In genomic region chr6:138692058-138692977, GRCh38 we compare ENCODE assay signal across 2 cellular contexts.
A peak's percentile ranks its signal among the peaks of the same experiment; 100 is the strongest.
TF ChIP-seq lines count a peak whose summit lies in the region.

No MANE protein-coding gene starts in this region.

TF ChIP-seq in Ishikawa, 13 proteins besides CTCF, POLR2A, EP300 and RAD21 (continued from another document):
- TF ChIP-seq, protein P1, sequence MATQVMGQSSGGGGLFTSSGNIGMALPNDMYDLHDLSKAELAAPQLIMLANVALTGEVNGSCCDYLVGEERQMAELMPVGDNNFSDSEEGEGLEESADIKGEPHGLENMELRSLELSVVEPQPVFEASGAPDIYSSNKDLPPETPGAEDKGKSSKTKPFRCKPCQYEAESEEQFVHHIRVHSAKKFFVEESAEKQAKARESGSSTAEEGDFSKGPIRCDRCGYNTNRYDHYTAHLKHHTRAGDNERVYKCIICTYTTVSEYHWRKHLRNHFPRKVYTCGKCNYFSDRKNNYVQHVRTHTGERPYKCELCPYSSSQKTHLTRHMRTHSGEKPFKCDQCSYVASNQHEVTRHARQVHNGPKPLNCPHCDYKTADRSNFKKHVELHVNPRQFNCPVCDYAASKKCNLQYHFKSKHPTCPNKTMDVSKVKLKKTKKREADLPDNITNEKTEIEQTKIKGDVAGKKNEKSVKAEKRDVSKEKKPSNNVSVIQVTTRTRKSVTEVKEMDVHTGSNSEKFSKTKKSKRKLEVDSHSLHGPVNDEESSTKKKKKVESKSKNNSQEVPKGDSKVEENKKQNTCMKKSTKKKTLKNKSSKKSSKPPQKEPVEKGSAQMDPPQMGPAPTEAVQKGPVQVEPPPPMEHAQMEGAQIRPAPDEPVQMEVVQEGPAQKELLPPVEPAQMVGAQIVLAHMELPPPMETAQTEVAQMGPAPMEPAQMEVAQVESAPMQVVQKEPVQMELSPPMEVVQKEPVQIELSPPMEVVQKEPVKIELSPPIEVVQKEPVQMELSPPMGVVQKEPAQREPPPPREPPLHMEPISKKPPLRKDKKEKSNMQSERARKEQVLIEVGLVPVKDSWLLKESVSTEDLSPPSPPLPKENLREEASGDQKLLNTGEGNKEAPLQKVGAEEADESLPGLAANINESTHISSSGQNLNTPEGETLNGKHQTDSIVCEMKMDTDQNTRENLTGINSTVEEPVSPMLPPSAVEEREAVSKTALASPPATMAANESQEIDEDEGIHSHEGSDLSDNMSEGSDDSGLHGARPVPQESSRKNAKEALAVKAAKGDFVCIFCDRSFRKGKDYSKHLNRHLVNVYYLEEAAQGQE (IDR thresholded peaks at IDR 0.05; ENCODE audit: low read depth): no peak

TF ChIP-seq in GM12878, 131 proteins besides CTCF, POLR2A, EP300 and RAD21 (continued from another document and continues in another):
- TF ChIP-seq, protein P2, sequence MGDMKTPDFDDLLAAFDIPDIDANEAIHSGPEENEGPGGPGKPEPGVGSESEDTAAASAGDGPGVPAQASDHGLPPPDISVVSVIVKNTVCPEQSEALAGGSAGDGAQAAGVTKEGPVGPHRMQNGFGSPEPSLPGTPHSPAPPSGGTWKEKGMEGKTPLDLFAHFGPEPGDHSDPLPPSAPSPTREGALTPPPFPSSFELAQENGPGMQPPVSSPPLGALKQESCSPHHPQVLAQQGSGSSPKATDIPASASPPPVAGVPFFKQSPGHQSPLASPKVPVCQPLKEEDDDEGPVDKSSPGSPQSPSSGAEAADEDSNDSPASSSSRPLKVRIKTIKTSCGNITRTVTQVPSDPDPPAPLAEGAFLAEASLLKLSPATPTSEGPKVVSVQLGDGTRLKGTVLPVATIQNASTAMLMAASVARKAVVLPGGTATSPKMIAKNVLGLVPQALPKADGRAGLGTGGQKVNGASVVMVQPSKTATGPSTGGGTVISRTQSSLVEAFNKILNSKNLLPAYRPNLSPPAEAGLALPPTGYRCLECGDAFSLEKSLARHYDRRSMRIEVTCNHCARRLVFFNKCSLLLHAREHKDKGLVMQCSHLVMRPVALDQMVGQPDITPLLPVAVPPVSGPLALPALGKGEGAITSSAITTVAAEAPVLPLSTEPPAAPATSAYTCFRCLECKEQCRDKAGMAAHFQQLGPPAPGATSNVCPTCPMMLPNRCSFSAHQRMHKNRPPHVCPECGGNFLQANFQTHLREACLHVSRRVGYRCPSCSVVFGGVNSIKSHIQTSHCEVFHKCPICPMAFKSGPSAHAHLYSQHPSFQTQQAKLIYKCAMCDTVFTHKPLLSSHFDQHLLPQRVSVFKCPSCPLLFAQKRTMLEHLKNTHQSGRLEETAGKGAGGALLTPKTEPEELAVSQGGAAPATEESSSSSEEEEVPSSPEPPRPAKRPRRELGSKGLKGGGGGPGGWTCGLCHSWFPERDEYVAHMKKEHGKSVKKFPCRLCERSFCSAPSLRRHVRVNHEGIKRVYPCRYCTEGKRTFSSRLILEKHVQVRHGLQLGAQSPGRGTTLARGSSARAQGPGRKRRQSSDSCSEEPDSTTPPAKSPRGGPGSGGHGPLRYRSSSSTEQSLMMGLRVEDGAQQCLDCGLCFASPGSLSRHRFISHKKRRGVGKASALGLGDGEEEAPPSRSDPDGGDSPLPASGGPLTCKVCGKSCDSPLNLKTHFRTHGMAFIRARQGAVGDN (IDR thresholded peaks at IDR 0.05): peak; percentile 61
- TF ChIP-seq MEF2A (IDR thresholded peaks at IDR 0.05; ENCODE audit: insufficient read depth, low read depth, low read length) (no peak), ZZZ3 (IDR thresholded peaks at IDR 0.05; ENCODE audit: control insufficient read depth, insufficient read length, low read depth) (no peak), FOXK2 (IDR thresholded peaks at IDR 0.05) (no peak), RUNX3 (IDR thresholded peaks at IDR 0.05; ENCODE audit: low read length) (no peak), IKZF1 (conservative IDR thresholded peaks at IDR 0.05) (peak; percentile 83), BCL3 (IDR thresholded peaks at IDR 0.05; ENCODE audit: borderline replicate concordance, insufficient read depth, low read depth, low read length, poor library complexity, severe bottlenecking) (no peak), PAX5 (IDR thresholded peaks at IDR 0.05; ENCODE audit: borderline replicate concordance, low read depth, low read length) (no peak), BACH1 (IDR thresholded peaks at IDR 0.05; ENCODE audit: borderline replicate concordance) (peak; percentile 90), NBN (IDR thresholded peaks at IDR 0.05) (peak; percentile 40; the same call in 1 of the 2 replicates), SREBF2 (IDR thresholded peaks at IDR 0.05; ENCODE audit: low read length) (no peak), PBX3 (IDR thresholded peaks at IDR 0.05; ENCODE audit: insufficient replicate concordance, low read depth, low read length) (no peak), SUPT20H (IDR thresholded peaks at IDR 0.05; ENCODE audit: borderline replicate concordance, control insufficient read depth, low read depth, low read length) (no peak), STAT3 (IDR thresholded peaks at IDR 0.05; ENCODE audit: low read depth, low read length) (no peak), SMARCA5 (IDR thresholded peaks at IDR 0.05) (peak; percentile 92), FOXM1 (IDR thresholded peaks at IDR 0.05; ENCODE audit: low read depth, low read length) (no peak), PML (IDR thresholded peaks at IDR 0.05; ENCODE audit: low read length) (no peak), RFX5 (IDR thresholded peaks at IDR 0.05; ENCODE audit: low read depth, low read length) (no peak), SMC3 (IDR thresholded peaks at IDR 0.05; ENCODE audit: borderline replicate concordance, low read length) (peak; percentile 67), BHLHE40 (IDR thresholded peaks at IDR 0.05; ENCODE audit: borderline replicate concordance in 1 of 2, low read depth in 2 of 2, low read length in 1 of 2) (peak in 1 of 2 experiments; percentile 57; a peak in 2 of 4 replicates), ZNF622 (IDR thresholded peaks at IDR 0.05) (no peak), POU2F2 (IDR thresholded peaks at IDR 0.05; ENCODE audit: borderline replicate concordance, low read depth, low read length) (no peak), KLF5 (IDR thresholded peaks at IDR 0.05; ENCODE audit: partially characterized antibody) (no peak), BCLAF1 (IDR thresholded peaks at IDR 0.05) (no peak), SP1 (IDR thresholded peaks at IDR 0.05; ENCODE audit: low read depth, low read length) (no peak), RB1 (IDR thresholded peaks at IDR 0.05; ENCODE audit: borderline replicate concordance) (peak; percentile 20; the same call in 1 of the 2 replicates), CEBPB (IDR thresholded peaks at IDR 0.05; ENCODE audit: borderline replicate concordance in 1 of 2, low read depth in 2 of 2, low read length in 2 of 2) (no peak), NKRF (conservative IDR thresholded peaks at IDR 0.05) (peak; percentile 78)
- TF ChIP-seq, protein P3, sequence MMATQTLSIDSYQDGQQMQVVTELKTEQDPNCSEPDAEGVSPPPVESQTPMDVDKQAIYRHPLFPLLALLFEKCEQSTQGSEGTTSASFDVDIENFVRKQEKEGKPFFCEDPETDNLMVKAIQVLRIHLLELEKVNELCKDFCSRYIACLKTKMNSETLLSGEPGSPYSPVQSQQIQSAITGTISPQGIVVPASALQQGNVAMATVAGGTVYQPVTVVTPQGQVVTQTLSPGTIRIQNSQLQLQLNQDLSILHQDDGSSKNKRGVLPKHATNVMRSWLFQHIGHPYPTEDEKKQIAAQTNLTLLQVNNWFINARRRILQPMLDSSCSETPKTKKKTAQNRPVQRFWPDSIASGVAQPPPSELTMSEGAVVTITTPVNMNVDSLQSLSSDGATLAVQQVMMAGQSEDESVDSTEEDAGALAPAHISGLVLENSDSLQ (IDR thresholded peaks at IDR 0.05): no peak
- TF ChIP-seq, protein P4, sequence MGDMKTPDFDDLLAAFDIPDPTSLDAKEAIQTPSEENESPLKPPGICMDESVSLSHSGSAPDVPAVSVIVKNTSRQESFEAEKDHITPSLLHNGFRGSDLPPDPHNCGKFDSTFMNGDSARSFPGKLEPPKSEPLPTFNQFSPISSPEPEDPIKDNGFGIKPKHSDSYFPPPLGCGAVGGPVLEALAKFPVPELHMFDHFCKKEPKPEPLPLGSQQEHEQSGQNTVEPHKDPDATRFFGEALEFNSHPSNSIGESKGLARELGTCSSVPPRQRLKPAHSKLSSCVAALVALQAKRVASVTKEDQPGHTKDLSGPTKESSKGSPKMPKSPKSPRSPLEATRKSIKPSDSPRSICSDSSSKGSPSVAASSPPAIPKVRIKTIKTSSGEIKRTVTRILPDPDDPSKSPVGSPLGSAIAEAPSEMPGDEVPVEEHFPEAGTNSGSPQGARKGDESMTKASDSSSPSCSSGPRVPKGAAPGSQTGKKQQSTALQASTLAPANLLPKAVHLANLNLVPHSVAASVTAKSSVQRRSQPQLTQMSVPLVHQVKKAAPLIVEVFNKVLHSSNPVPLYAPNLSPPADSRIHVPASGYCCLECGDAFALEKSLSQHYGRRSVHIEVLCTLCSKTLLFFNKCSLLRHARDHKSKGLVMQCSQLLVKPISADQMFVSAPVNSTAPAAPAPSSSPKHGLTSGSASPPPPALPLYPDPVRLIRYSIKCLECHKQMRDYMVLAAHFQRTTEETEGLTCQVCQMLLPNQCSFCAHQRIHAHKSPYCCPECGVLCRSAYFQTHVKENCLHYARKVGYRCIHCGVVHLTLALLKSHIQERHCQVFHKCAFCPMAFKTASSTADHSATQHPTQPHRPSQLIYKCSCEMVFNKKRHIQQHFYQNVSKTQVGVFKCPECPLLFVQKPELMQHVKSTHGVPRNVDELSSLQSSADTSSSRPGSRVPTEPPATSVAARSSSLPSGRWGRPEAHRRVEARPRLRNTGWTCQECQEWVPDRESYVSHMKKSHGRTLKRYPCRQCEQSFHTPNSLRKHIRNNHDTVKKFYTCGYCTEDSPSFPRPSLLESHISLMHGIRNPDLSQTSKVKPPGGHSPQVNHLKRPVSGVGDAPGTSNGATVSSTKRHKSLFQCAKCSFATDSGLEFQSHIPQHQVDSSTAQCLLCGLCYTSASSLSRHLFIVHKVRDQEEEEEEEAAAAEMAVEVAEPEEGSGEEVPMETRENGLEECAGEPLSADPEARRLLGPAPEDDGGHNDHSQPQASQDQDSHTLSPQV (IDR thresholded peaks at IDR 0.05): 0 out of 2 replicates have a peak, but pooled peaks have one; percentile 22
- TF ChIP-seq, protein P5, sequence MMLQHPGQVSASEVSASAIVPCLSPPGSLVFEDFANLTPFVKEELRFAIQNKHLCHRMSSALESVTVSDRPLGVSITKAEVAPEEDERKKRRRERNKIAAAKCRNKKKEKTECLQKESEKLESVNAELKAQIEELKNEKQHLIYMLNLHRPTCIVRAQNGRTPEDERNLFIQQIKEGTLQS (IDR thresholded peaks at IDR 0.05; ENCODE audit: borderline replicate concordance, extremely low read depth, low read depth, low read length): no peak
- TF ChIP-seq, protein P6, sequence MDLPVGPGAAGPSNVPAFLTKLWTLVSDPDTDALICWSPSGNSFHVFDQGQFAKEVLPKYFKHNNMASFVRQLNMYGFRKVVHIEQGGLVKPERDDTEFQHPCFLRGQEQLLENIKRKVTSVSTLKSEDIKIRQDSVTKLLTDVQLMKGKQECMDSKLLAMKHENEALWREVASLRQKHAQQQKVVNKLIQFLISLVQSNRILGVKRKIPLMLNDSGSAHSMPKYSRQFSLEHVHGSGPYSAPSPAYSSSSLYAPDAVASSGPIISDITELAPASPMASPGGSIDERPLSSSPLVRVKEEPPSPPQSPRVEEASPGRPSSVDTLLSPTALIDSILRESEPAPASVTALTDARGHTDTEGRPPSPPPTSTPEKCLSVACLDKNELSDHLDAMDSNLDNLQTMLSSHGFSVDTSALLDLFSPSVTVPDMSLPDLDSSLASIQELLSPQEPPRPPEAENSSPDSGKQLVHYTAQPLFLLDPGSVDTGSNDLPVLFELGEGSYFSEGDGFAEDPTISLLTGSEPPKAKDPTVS (IDR thresholded peaks at IDR 0.05; ENCODE audit: low read depth, low read length): no peak
